ENCODE assay signal across 9 cellular contexts in the genomic region with DNA sequence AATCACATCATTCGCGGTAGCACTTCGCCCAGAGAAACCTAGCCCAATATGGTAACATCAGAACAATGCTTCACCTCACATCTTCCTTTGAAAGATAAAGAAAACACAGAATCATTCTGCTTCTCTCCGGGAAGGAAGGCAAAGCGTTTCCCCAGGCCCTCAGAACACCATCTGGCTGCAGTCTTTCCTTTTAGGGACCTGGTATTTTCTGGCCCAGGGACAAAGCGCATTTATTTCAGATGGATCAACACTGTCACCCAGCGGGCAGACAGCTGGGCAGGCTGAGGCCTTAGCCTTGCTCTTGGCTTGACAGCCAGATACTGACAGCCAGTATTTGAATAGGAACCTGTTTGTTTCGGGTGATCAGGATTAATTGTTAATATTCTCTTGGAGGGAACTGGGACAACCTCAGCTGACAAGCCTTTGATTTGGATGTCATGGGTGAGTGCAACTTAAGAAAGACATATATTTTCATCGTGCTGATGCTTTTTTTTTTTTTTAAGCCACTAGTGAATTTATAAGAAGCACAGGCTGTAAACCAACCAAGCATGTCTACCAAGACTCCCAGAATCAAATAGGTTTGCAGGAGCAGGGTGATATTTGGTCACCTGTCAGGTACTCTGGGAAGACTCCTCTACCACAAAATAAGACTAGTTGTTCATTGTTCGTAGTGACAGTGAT.
DNase-seq lines count a peak whose midpoint lies in the region; ATAC-seq, FAIRE-seq and TF ChIP-seq lines count a peak whose summit lies in the region.
"Had no signal": no experiment of that assay in that cellular context is flagged by ENCODE, and none has a peak within 500 bp of the region (broad histone marks: within the 10 kb centered on the region; RNA-seq: fewer than 3 reads in every experiment).

No MANE protein-coding gene starts in this region.

- TF ChIP-seq POLR2A in GM12878 (IDR thresholded peaks at IDR 0.05; ENCODE audit: low read depth, low read length): no peak

- no peak overlapping the region for H3K9ac ChIP-seq in GM12878 (ENCODE audit: control insufficient read depth, insufficient read depth, low read length)

- peaks cover 5% of the 10 kb centered on the region for H3K4me1 Mint-ChIP-seq in activated CD4-positive, alpha-beta T cell treated with anti-CD3 and anti-CD28 coated beads for 36 hours

- peak; percentile 89 for DNase-seq in EH (ENCODE audit: low read depth)
- peak; percentile 83 for DNase-seq in NCI-H2171 (lab: John Stamatoyannopoulos, UW)
- no peak for DNase-seq in GM12878 (ENCODE audit: low read depth, low spot score)
- DNase-seq in hepatocyte (ENCODE audit: low spot score): peak; percentile 88
- peak; percentile 60 for DNase-seq in retinal pigment epithelial cell (ENCODE audit: low read depth)
- no peak for DNase-seq in activated naive CD4-positive, alpha-beta T cell treated with Interleukin-2 at 50 U/mL for 16 hours
- DNase-seq in activated CD4-positive, alpha-beta T cell treated with anti-CD3 and anti-CD28 coated beads for 36 hours: no peak

- peak; percentile 47; the same call in 1 of the 2 replicates for TF ChIP-seq RAD21 in GM12878 (IDR thresholded peaks at IDR 0.05; ENCODE audit: insufficient read depth, low read depth, low read length)

- no peak overlapping the region for H3K4me3 ChIP-seq in GM12878
- no peak overlapping the region for H3K4me3 ChIP-seq in hepatocyte
- H3K4me3 ChIP-seq in retinal pigment epithelial cell (ENCODE audit: low read length): no peak overlapping the region

- H3K27ac ChIP-seq in GM12878 (ENCODE audit: control insufficient read depth, insufficient read depth) (no peak overlapping the region), hepatocyte (peak overlapping the region; percentile 73)

- RAD21 ChIA-PET in GM12878 (lab: Charles Lee; ENCODE audit: unreplicated experiment): no interaction called here

- no peaks in the 10 kb centered on the region for H3K9me3 ChIP-seq in GM12878 (replicated peaks; ENCODE audit: control insufficient read depth, insufficient read depth, low read length)
- no peaks in the 10 kb centered on the region for H3K9me3 ChIP-seq in hepatocyte (ENCODE audit: low read depth)

- H3K79me2 ChIP-seq in GM12878 (ENCODE audit: control insufficient read depth, insufficient read depth, low read length): no peaks in the 10 kb centered on the region
- no peaks in the 10 kb centered on the region for H3K79me2 ChIP-seq in hepatocyte

- WGBS in GM12878 (ENCODE audit: insufficient coverage, insufficient replicate concordance, low lambda C conversion rate, missing lambda C conversion rate): 46% methylated on average over 10 of the region's 10 CpGs
- 21% methylated on average over 10 of the region's 10 CpGs for WGBS in hepatocyte (ENCODE audit: low lambda C conversion rate, missing lambda C conversion rate)

- SMC1A ChIA-PET in GM12878 (lab: Charles Lee; ENCODE audit: uncharacterized antibody, unreplicated experiment): interaction anchor here (1.1 to 2.5 kb wide), 3 partner anchors 10 to 219 kb away, joined by 3 to 7 read pairs (median 3); no protein-coding TSS in a partner anchor

- BruUV-seq in GM12878 (replicated peaks; lab: Mats Ljungman, UMichigan): no TSS peak

- H3K9me3 Mint-ChIP-seq in activated CD4-positive, alpha-beta T cell treated with anti-CD3 and anti-CD28 coated beads for 36 hours (ENCODE audit: low read depth): no peaks in the 10 kb centered on the region

- CTCF ChIA-PET in GM12878 (lab: Yijun Ruan, JAX): interaction anchor here (0.6 to 0.9 kb wide), 2 partner anchors 10 to 219 kb away, joined by 4 read pairs; no protein-coding TSS in a partner anchor
- CTCF ChIA-PET in activated CD4-positive, alpha-beta T cell treated with anti-CD3 and anti-CD28 coated beads for 36 hours (lab: Charles Lee): no interaction called here

- intact Hi-C loops in GM12878 (cut with micrococcal nuclease; ENCODE audit: unreplicated experiment): loop anchor here (2.0 kb wide), 1 partner anchor 220 kb away; no protein-coding TSS in a partner anchor
- intact Hi-C loops in activated CD4-positive, alpha-beta T cell treated with anti-CD3 and anti-CD28 coated beads for 36 hours (cut with DNase I, micrococcal nuclease): loop anchor here (10.0 kb wide), 2 partner anchors 198 to 222 kb away; no protein-coding TSS in a partner anchor

- H2AFZ ChIP-seq in GM12878 (ENCODE audit: control insufficient read depth, low read depth, low read length): no peak overlapping the region
- H2AFZ ChIP-seq in hepatocyte: peak overlapping the region; percentile 4

- no peak overlapping the region for H3K4me3 Mint-ChIP-seq in activated CD4-positive, alpha-beta T cell treated with anti-CD3 and anti-CD28 coated beads for 36 hours
- H3K4me3 Mint-ChIP-seq: IgD-negative memory B cell had no signal

- in situ Hi-C loops in GM12878 (cut with MboI): no loop called here

- H3K27me3 ChIP-seq in GM12878 (replicated peaks in 1 of 2; ENCODE audit: control insufficient read depth in 2 of 2, insufficient read depth in 2 of 2, low read length in 1 of 2) (no peaks in the 10 kb centered on the region; a peak in 2 of 4 replicates), hepatocyte (no peaks in the 10 kb centered on the region)

- ATAC-seq in GM12878: peak; percentile 56
- no peak for ATAC-seq in HG03442 (IDR thresholded peaks at IDR 0.05; ENCODE audit: unreplicated experiment)
- no peak for ATAC-seq in activated CD4-positive, alpha-beta T cell treated with anti-CD3 and anti-CD28 coated beads for 36 hours

- POLR2A ChIA-PET in GM12878 (lab: Charles Lee): no interaction called here
- POLR2A ChIA-PET in activated CD4-positive, alpha-beta T cell treated with anti-CD3 and anti-CD28 coated beads for 36 hours (lab: Charles Lee): no interaction called here

- H3K9me2 ChIP-seq in hepatocyte (replicated peaks; ENCODE audit: insufficient read depth): no peaks in the 10 kb centered on the region

- no peaks in the 10 kb centered on the region for H4K20me1 ChIP-seq in GM12878 (ENCODE audit: control insufficient read depth, insufficient read depth)
- H4K20me1 ChIP-seq in hepatocyte (ENCODE audit: insufficient read depth, poor library complexity, severe bottlenecking): no peaks in the 10 kb centered on the region

- no peaks in the 10 kb centered on the region for H3K27me3 Mint-ChIP-seq in activated CD4-positive, alpha-beta T cell treated with anti-CD3 and anti-CD28 coated beads for 36 hours
- H3K27me3 Mint-ChIP-seq: IgD-negative memory B cell had no signal

- no peak for FAIRE-seq in GM12878 (lab: Jason Lieb, UNC)

- TF ChIP-seq CTCF in GM12878 (IDR thresholded peaks at IDR 0.05 in 2 of 3, conservative IDR thresholded peaks at IDR 0.05 in 1 of 3; ENCODE audit: control insufficient read depth in 2 of 3, extremely low read depth in 1 of 3, insufficient read depth in 1 of 3, low read depth in 3 of 3, low read length in 3 of 3) (peak in 2 of 3 experiments; percentile 38 to 39; a peak in 3 of 6 replicates), hepatocyte (IDR thresholded peaks at IDR 0.05; ENCODE audit: poor library complexity) (peak; percentile 90), retinal pigment epithelial cell (conservative IDR thresholded peaks at IDR 0.05; ENCODE audit: low read depth, low read length) (peak; percentile 95)

- H3K4me1 ChIP-seq in GM12878 (ENCODE audit: control insufficient read depth, insufficient read depth, low read length): no peaks in the 10 kb centered on the region
- H3K4me1 ChIP-seq in hepatocyte (ENCODE audit: insufficient read depth): peaks cover 15% of the 10 kb centered on the region

- H3K4me2 ChIP-seq in GM12878 (ENCODE audit: control insufficient read depth, insufficient read depth): no peak overlapping the region
- peak overlapping the region; percentile 56 for H3K4me2 ChIP-seq in hepatocyte

- no peaks in the 10 kb centered on the region for H3K36me3 Mint-ChIP-seq in activated CD4-positive, alpha-beta T cell treated with anti-CD3 and anti-CD28 coated beads for 36 hours (ENCODE audit: low read depth)

- no peaks in the 10 kb centered on the region for H3K36me3 ChIP-seq in GM12878 (ENCODE audit: control insufficient read depth in 2 of 2, insufficient read depth in 2 of 2, low read length in 1 of 2)
- H3K36me3 ChIP-seq in hepatocyte (replicated peaks; ENCODE audit: insufficient read depth, low read depth): no peaks in the 10 kb centered on the region

- TF ChIP-seq EP300 in GM12878 (IDR thresholded peaks at IDR 0.05; ENCODE audit: borderline replicate concordance in 1 of 2, control insufficient read depth in 1 of 2, low read depth in 2 of 2, low read length in 2 of 2): no peak

- H3K27ac Mint-ChIP-seq in activated CD4-positive, alpha-beta T cell treated with anti-CD3 and anti-CD28 coated beads for 36 hours: no peak overlapping the region
- H3K27ac Mint-ChIP-seq: IgD-negative memory B cell had no signal

TF ChIP-seq in GM12878, 131 proteins besides CTCF, POLR2A, EP300 and RAD21:
- no peak for TF ChIP-seq ZNF274 (IDR thresholded peaks at IDR 0.05; ENCODE audit: insufficient read depth, insufficient read length)
- peak; percentile 13; the same call in 1 of the 2 replicates for TF ChIP-seq SMC3 (IDR thresholded peaks at IDR 0.05; ENCODE audit: borderline replicate concordance, low read length)

Comparison
In these comparisons a context has a peak if more than half of its experiments do, and no peak if none do; other contexts are left out.
1. DNase-seq: peak in EH (single experiment), NCI-H2171 (single experiment), hepatocyte (single experiment) and retinal pigment epithelial cell (single experiment); none in GM12878 (single experiment), activated naive CD4-positive, alpha-beta T cell treated with Interleukin-2 at 50 U/mL for 16 hours (single experiment) and activated CD4-positive, alpha-beta T cell treated with anti-CD3 and anti-CD28 coated beads for 36 hours (single experiment).
2. CTCF ChIP-seq: peak in every context shown above with its lines; median percentile 95 in retinal pigment epithelial cell; 90 in hepatocyte; 38 in GM12878.